12 cellular contexts compared by ENCODE assay signal in the genomic region with DNA sequence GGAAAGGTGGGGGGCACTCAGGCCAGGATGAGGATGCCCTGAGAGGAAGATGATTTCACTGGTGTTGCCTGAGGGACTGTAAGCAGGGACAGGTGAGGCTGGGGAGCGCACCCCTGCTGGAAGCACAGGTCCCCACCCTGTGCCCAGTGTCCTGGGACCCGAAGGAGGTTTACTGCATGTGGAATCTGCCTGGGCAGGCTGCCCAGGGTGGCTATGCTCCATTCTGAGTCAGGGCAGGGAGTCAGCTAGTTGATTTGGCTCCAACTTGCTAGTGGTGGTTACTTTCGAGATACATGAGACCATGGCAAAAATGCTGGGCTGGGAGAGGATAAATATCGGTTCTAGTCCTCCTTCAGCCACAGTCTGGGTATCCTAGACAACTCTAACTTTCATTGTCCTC. TPM values are rescaled to one million over a fixed set of nuclear protein-coding genes. Genes with fewer than 3 reads are reported as not detected.
DNase-seq lines count a peak whose midpoint lies in the region; ATAC-seq and TF ChIP-seq lines count a peak whose summit lies in the region.
"Had no signal": no experiment of that assay in that cellular context is flagged by ENCODE, and none has a peak within 500 bp of the region (broad histone marks: within the 10 kb centered on the region; RNA-seq: fewer than 3 reads in every experiment).

No MANE protein-coding gene starts in this region.

- H3K27me3 ChIP-seq in RWPE2 (ENCODE audit: insufficient read depth, poor library complexity, severe bottlenecking): no peaks in the 10 kb centered on the region

- intact Hi-C loops in posterior vena cava (cut with DNase I): loop anchor here in 1 of 2 donors (10.0 kb wide), 1 partner anchor 290 kb away; no protein-coding TSS in a partner anchor

- H3K4me1 Mint-ChIP-seq in endothelial cell (ENCODE audit: unreplicated experiment): peaks cover 15% of the 10 kb centered on the region

- no peaks in the 10 kb centered on the region for H3K36me3 Mint-ChIP-seq in endothelial cell (ENCODE audit: low read depth, unreplicated experiment)

- DNase-seq in RWPE2 (ENCODE audit: low spot score): no peak
- peak; percentile 62 for DNase-seq in fibroblast of pulmonary artery (ENCODE audit: low read depth)
- DNase-seq in posterior vena cava (ENCODE audit: low spot score): peak; percentile 85
- DNase-seq in NCI-H2227 (lab: John Stamatoyannopoulos, UW; ENCODE audit: unreplicated experiment): no peak
- DNase-seq in NCI-H1417 treated with DMSO at 0.1 percent for 48 hours (lab: John Stamatoyannopoulos, UW): no peak
- DNase-seq in endothelial cell (ENCODE audit: low spot score): no peak
- DNase-seq: NCI-H2029 treated with DMSO at 0.1 percent for 48 hours; stimulated activated CD8-positive, alpha-beta memory T cell treated with anti-CD3 and anti-CD28 coated beads, Interleukin-4, amount 100 ng/mL, for 48 hours had no signal

- H3K27me3 Mint-ChIP-seq in endothelial cell (ENCODE audit: unreplicated experiment): peaks cover 10% of the 10 kb centered on the region

- no peaks in the 10 kb centered on the region for H3K9me3 Mint-ChIP-seq in endothelial cell (ENCODE audit: unreplicated experiment)
- H3K9me3 Mint-ChIP-seq: central memory CD8-positive, alpha-beta T cell had no signal

- H3K4me1 ChIP-seq in RWPE2 (ENCODE audit: insufficient read depth, poor library complexity, severe bottlenecking): peaks cover 9% of the 10 kb centered on the region
- H3K4me1 ChIP-seq: BLaER1 had no signal

- no peaks in the 10 kb centered on the region for H3K36me3 ChIP-seq in RWPE2 (ENCODE audit: low read depth)
- H3K36me3 ChIP-seq: BLaER1 had no signal

- TF ChIP-seq CTCF in C4-2B (conservative IDR thresholded peaks at IDR 0.05) (no peak), RWPE2 (IDR thresholded peaks at IDR 0.05; ENCODE audit: poor library complexity, severe bottlenecking) (no peak), fibroblast of pulmonary artery (IDR thresholded peaks at IDR 0.05; ENCODE audit: low read length, missing control alignments) (no peak), endothelial cell (IDR thresholded peaks at IDR 0.05; ENCODE audit: unreplicated experiment) (no peak)

- no peak overlapping the region for H3K4me3 Mint-ChIP-seq in endothelial cell (ENCODE audit: unreplicated experiment)
- H3K4me3 Mint-ChIP-seq: central memory CD8-positive, alpha-beta T cell had no signal

- H3K4me3 ChIP-seq in RWPE2 (ENCODE audit: severe bottlenecking): no peak overlapping the region
- no peak overlapping the region for H3K4me3 ChIP-seq in fibroblast of pulmonary artery (replicated peaks; ENCODE audit: low read depth, low read length)
- H3K4me3 ChIP-seq: BLaER1 had no signal

- H3K27ac ChIP-seq in C4-2B (peak overlapping the region; percentile 61; the same call in 1 of the 2 replicates), RWPE2 (ENCODE audit: poor library complexity, severe bottlenecking) (no peak overlapping the region)
- H3K27ac ChIP-seq: BLaER1 had no signal

- H3K9me3 ChIP-seq in RWPE2 (ENCODE audit: severe bottlenecking): no peaks in the 10 kb centered on the region

- ATAC-seq in RWPE2 (ENCODE audit: low read depth) (peak; percentile 60), GM18519 (IDR thresholded peaks at IDR 0.05; ENCODE audit: low FRiP score, unreplicated experiment) (no peak)

- no peak overlapping the region for H3K27ac Mint-ChIP-seq in endothelial cell (ENCODE audit: unreplicated experiment)

RNA-seq across cellular contexts. Expression of gene TLR5, which starts 7.9 kb away (rescaled TPM):
- total RNA-seq in posterior vena cava (10 to 100 TPM in 1 of 2 donors, 1 to 10 TPM in 1; 5.2 to 11.2 TPM), endothelial cell (ENCODE audit: unreplicated experiment) (0.77 TPM)

Comparison
In these comparisons a context has a peak if more than half of its experiments do, and no peak if none do; other contexts are left out.
1. DNase-seq: peak in fibroblast of pulmonary artery (single experiment) and posterior vena cava (single experiment); none in RWPE2 (single experiment), NCI-H2227 (single experiment), NCI-H1417 treated with DMSO at 0.1 percent for 48 hours (single experiment) and endothelial cell (single experiment).